ENCODE assay signal across 8 cellular contexts in the genomic region with DNA sequence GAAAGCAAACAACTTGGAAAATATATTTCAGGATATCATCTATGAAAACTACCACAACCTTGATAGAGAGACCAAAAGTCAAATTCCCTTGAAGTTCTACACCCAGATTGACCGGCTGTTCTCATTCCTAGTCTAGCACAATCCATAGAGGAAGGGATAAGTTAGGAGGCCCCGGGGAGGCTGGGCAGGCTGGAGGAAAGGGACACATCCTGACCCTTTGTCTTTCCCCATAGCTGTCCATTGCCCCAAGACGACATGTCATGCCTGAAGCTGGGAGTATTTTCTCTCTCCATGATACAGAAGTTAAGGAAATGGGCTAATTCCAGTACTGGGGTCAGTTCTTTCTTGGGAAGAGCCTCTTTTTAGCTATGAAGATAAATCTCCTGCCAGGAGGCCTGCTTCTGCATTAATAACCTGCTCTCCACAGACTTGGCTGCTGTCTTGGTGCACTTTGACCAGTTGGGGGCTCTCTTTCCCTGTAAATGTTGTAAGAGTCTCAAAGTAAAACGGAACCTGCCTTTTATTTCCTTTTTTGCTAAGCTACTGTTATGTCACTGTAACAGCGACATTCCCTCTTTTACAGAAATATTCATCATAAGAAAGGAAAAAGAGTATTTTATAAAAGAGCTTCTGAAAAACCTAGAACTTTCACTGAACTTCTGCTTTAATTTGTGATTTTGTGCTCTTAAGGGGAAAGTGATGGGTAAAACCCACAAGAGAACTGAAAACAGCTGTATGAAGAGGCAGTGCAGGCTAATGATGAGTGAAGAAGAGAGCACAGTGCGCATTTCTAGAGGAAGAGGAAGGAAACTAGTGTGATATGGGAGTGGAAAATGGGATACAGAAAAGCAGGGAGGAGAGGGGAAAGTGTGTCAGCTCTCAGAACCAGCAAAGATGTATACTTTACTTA. TPM values are rescaled to one million over a fixed set of nuclear protein-coding genes. Genes with fewer than 3 reads are reported as not detected.
DNase-seq lines count a peak whose midpoint lies in the region; ATAC-seq and TF ChIP-seq lines count a peak whose summit lies in the region.
"Not testable (repeated sequence)": the region's sequence is repeated elsewhere in the genome, so short reads cannot be mapped to it uniquely, and the experiment has no call there.

No MANE protein-coding gene starts in this region.

- H3K79me2 ChIP-seq in smooth muscle cell (ENCODE audit: low read depth): not testable (repeated sequence)

- not testable (repeated sequence) for H3K9ac ChIP-seq in smooth muscle cell (ENCODE audit: low read depth)

- H4K20me1 ChIP-seq in smooth muscle cell (ENCODE audit: low read depth): not testable (repeated sequence)

- POLR2A ChIA-PET in CD8-positive, alpha-beta memory T cell (lab: Charles Lee): interaction anchor here (1.0 kb wide), 1 partner anchor 139 kb away, joined by 3 read pairs; no protein-coding TSS in a partner anchor

- H3K4me1 Mint-ChIP-seq in CD8-positive, alpha-beta memory T cell; T-helper 2 cell treated with Interferon-gamma antibody and Interleukin-4, amounts not matched to agents 5 μg/mL and 100 μg/mL, for 36 hours (ENCODE audit: low read depth); brain; immature natural killer cell: not testable (repeated sequence)

- TF ChIP-seq CTCF in brain (conservative IDR thresholded peaks at IDR 0.05): peak; percentile 53 to 71
- TF ChIP-seq CTCF in smooth muscle cell (IDR thresholded peaks at IDR 0.05; ENCODE audit: borderline replicate concordance, insufficient read depth, poor library complexity, severe bottlenecking): peak; percentile 57

- peak in 3 of 5 donors; percentile 13 to 35 (median 29) for DNase-seq in CD8-positive, alpha-beta memory T cell
- peak; percentile 71 for DNase-seq in MG63
- not testable (repeated sequence) for DNase-seq in T-helper 2 cell treated with Interferon-gamma antibody and Interleukin-4, amounts not matched to agents 5 μg/mL and 100 μg/mL, for 36 hours (ENCODE audit: low spot score); smooth muscle cell (lab: John Stamatoyannopoulos, UW; ENCODE audit: unreplicated experiment)
- DNase-seq in immature natural killer cell: peak; percentile 37 to 52 (median 39)

- not testable (repeated sequence) for H3K36me3 Mint-ChIP-seq in CD8-positive, alpha-beta memory T cell; T-helper 2 cell treated with Interferon-gamma antibody and Interleukin-4, amounts not matched to agents 5 μg/mL and 100 μg/mL, for 36 hours (ENCODE audit: low read depth); brain; immature natural killer cell

- 42% methylated on average over 6 of the region's 6 CpGs for WGBS in smooth muscle cell (ENCODE audit: low lambda C conversion rate)

- H3K27me3 ChIP-seq in CD8-positive, alpha-beta memory T cell (ENCODE audit: insufficient read depth, low read length, poor library complexity, severe bottlenecking); smooth muscle cell (ENCODE audit: low read depth): not testable (repeated sequence)
- H3K27me3 ChIP-seq in MG63: peaks cover 27% of the 10 kb centered on the region

- H3K27ac Mint-ChIP-seq in CD8-positive, alpha-beta memory T cell: peak overlapping the region in 1 of 8 donors; percentile 60
- H3K27ac Mint-ChIP-seq in T-helper 2 cell treated with Interferon-gamma antibody and Interleukin-4, amounts not matched to agents 5 μg/mL and 100 μg/mL, for 36 hours; brain: not testable (repeated sequence)
- peak overlapping the region in 2 of 6 donors; percentile 16 to 42 for H3K27ac Mint-ChIP-seq in immature natural killer cell

- H3K4me1 ChIP-seq in CD8-positive, alpha-beta memory T cell (ENCODE audit: insufficient read depth, low read length); smooth muscle cell (ENCODE audit: low read depth): not testable (repeated sequence)

- H3K36me3 ChIP-seq in CD8-positive, alpha-beta memory T cell (ENCODE audit: insufficient read depth, low read length); MG63; smooth muscle cell (ENCODE audit: low read depth): not testable (repeated sequence)

- H3K27me3 Mint-ChIP-seq in CD8-positive, alpha-beta memory T cell; brain; immature natural killer cell (ENCODE audit: low read depth in 3 of 3): not testable (repeated sequence)
- H3K27me3 Mint-ChIP-seq in T-helper 2 cell treated with Interferon-gamma antibody and Interleukin-4, amounts not matched to agents 5 μg/mL and 100 μg/mL, for 36 hours (ENCODE audit: low read depth): peaks cover 16% of the 10 kb centered on the region

- not testable (repeated sequence) for H3F3A ChIP-seq in smooth muscle cell (ENCODE audit: low read depth)

- not testable (repeated sequence) for H3K9me3 ChIP-seq in CD8-positive, alpha-beta memory T cell (ENCODE audit: low read length); MG63; smooth muscle cell (replicated peaks; ENCODE audit: low read depth)

- peak overlapping the region; percentile 6 for H2AFZ ChIP-seq in smooth muscle cell (ENCODE audit: low read depth)

- not testable (repeated sequence) for H3K27ac ChIP-seq in CD8-positive, alpha-beta memory T cell (ENCODE audit: low read depth, low read length); smooth muscle cell (ENCODE audit: low read depth)

- H3K4me2 ChIP-seq in smooth muscle cell: peak overlapping the region; percentile 60

- ATAC-seq in GM19043 (IDR thresholded peaks at IDR 0.05; ENCODE audit: low read depth, unreplicated experiment): peak; percentile 96
- peak; percentile 92 for ATAC-seq in HG02884 (IDR thresholded peaks at IDR 0.05; ENCODE audit: unreplicated experiment)

- H3K4me3 ChIP-seq in CD8-positive, alpha-beta memory T cell (ENCODE audit: low read length): not testable (repeated sequence)
- peak overlapping the region; percentile 2 for H3K4me3 ChIP-seq in MG63
- H3K4me3 ChIP-seq in smooth muscle cell: peak overlapping the region; percentile 15

- H3K4me3 Mint-ChIP-seq in CD8-positive, alpha-beta memory T cell: peak overlapping the region; percentile 7 to 64 (median 43)
- peak overlapping the region; percentile 49 for H3K4me3 Mint-ChIP-seq in T-helper 2 cell treated with Interferon-gamma antibody and Interleukin-4, amounts not matched to agents 5 μg/mL and 100 μg/mL, for 36 hours
- peak overlapping the region in 1 of 5 experiments; percentile 13 for H3K4me3 Mint-ChIP-seq in brain
- peak overlapping the region; percentile 36 to 67 (median 44) for H3K4me3 Mint-ChIP-seq in immature natural killer cell

- not testable (repeated sequence) for H3K9me3 Mint-ChIP-seq in CD8-positive, alpha-beta memory T cell; T-helper 2 cell treated with Interferon-gamma antibody and Interleukin-4, amounts not matched to agents 5 μg/mL and 100 μg/mL, for 36 hours; brain; immature natural killer cell

- CTCF ChIA-PET in CD8-positive, alpha-beta memory T cell (lab: Charles Lee): interaction anchor here (0.7 to 2.1 kb wide), 17 partner anchors 8 to 595 kb away, joined by 3 to 16 read pairs (median 4); no protein-coding TSS in a partner anchor

RNA-seq across cellular contexts. Expression of gene IFNA7, which starts 6.9 kb away (rescaled TPM):
- not detected for total RNA-seq in CD8-positive, alpha-beta memory T cell
- polyA plus RNA-seq in CD8-positive, alpha-beta memory T cell: not detected
- total RNA-seq in MG63 (2014; rRNA removed; shearing (Covaris generic); ENCODE audit: low replicate concordance): not detected in 2 replicates
- polyA plus RNA-seq in brain (ENCODE audit: insufficient read depth, low read depth, low replicate concordance) (not detected), immature natural killer cell (not detected), smooth muscle cell (not detected in 2 replicates)
- total RNA-seq in smooth muscle cell: not detected in 2 replicates

RNA-seq across cellular contexts. Expression of gene IFNA4, which starts 7.7 kb away (rescaled TPM):
- not detected for total RNA-seq in CD8-positive, alpha-beta memory T cell
- not detected for polyA plus RNA-seq in CD8-positive, alpha-beta memory T cell
- not detected in 2 replicates for total RNA-seq in MG63 (2014; rRNA removed; shearing (Covaris generic); ENCODE audit: low replicate concordance)
- polyA plus RNA-seq in brain (ENCODE audit: insufficient read depth, low read depth, low replicate concordance) (not detected), immature natural killer cell (not detected), smooth muscle cell (not detected in 2 replicates)
- total RNA-seq in smooth muscle cell: not detected in 2 replicates

RNA-seq across cellular contexts. Expression of gene IFNA10, which starts 11.8 kb away (rescaled TPM):
- not detected for total RNA-seq in CD8-positive, alpha-beta memory T cell
- polyA plus RNA-seq in CD8-positive, alpha-beta memory T cell: not detected
- not detected in 2 replicates for total RNA-seq in MG63 (2014; rRNA removed; shearing (Covaris generic); ENCODE audit: low replicate concordance)
- polyA plus RNA-seq in brain (ENCODE audit: insufficient read depth, low read depth, low replicate concordance) (not detected), immature natural killer cell (not detected), smooth muscle cell (not detected in 2 replicates)
- not detected in 2 replicates for total RNA-seq in smooth muscle cell

RNA-seq across cellular contexts. Expression of gene IFNA16, which starts 22.0 kb away (rescaled TPM):
- total RNA-seq in CD8-positive, alpha-beta memory T cell: not detected
- not detected for polyA plus RNA-seq in CD8-positive, alpha-beta memory T cell
- not detected in 2 replicates for total RNA-seq in MG63 (2014; rRNA removed; shearing (Covaris generic); ENCODE audit: low replicate concordance)
- polyA plus RNA-seq in brain (ENCODE audit: insufficient read depth, low read depth, low replicate concordance) (not detected), immature natural killer cell (not detected), smooth muscle cell (not detected in 2 replicates)
- not detected in 2 replicates for total RNA-seq in smooth muscle cell

RNA-seq across cellular contexts. Expression of gene IFNA21, which starts 28.7 kb away (rescaled TPM):
- total RNA-seq in CD8-positive, alpha-beta memory T cell: not detected
- not detected for polyA plus RNA-seq in CD8-positive, alpha-beta memory T cell
- total RNA-seq in MG63 (2014; rRNA removed; shearing (Covaris generic); ENCODE audit: low replicate concordance): not detected in 2 replicates
- polyA plus RNA-seq in brain (ENCODE audit: insufficient read depth, low read depth, low replicate concordance) (not detected), immature natural killer cell (not detected), smooth muscle cell (not detected in 2 replicates)
- total RNA-seq in smooth muscle cell: not detected in 2 replicates
